In genomic region chr3:50337175-50337861, GRCh38 we compare ENCODE assay signal across 8 cellular contexts. TPM values are rescaled to one million over a fixed set of nuclear protein-coding genes. Genes with fewer than 3 reads are reported as not detected.
DNase-seq lines count a peak whose midpoint lies in the region; ATAC-seq, FAIRE-seq and TF ChIP-seq lines count a peak whose summit lies in the region.

No MANE protein-coding gene starts in this region.

- peak overlapping the region; percentile 87 for H3K4me3 ChIP-seq in adipocyte (ENCODE audit: low read length)

- no peaks in the 10 kb centered on the region for H3K27me3 ChIP-seq in adipocyte (replicated peaks; ENCODE audit: control insufficient read depth, insufficient read depth, low read length)

- no peak for TF ChIP-seq CTCF in type B pancreatic cell (conservative IDR thresholded peaks at IDR 0.05)

- peaks cover 61% of the 10 kb centered on the region for H3K4me1 ChIP-seq in adipocyte (ENCODE audit: control insufficient read depth, insufficient read depth, low read length)

- DNase-seq in GM12891 (ENCODE audit: insufficient read length, low spot score) (peak; percentile 98), NCI-H1417 treated with DMSO at 0.1 percent for 48 hours (lab: John Stamatoyannopoulos, UW) (peak; percentile 81), SW 1271 (lab: John Stamatoyannopoulos, UW) (peak; percentile 90 to 91), adipocyte (ENCODE audit: low read depth) (peak; percentile 100), cardiac septum (ENCODE audit: low spot score) (peak; percentile 100), pons (ENCODE audit: low spot score) (peak; percentile 97), type B pancreatic cell (ENCODE audit: extremely low spot score, unreplicated experiment) (peak; percentile 99)

- peak; percentile 99 for FAIRE-seq in GM12891 (lab: Jason Lieb, UNC)

- H3K9ac ChIP-seq in adipocyte (ENCODE audit: low read length): peak overlapping the region; percentile 89

- H3K27me3 Mint-ChIP-seq in type B pancreatic cell: peaks cover 35% of the 10 kb centered on the region

- intact Hi-C loops in cardiac septum (cut with DNase I): loop anchor here (5.0 kb wide), 1 partner anchor 35 kb away; the partner anchor contains the start of gene HYAL1

- peaks cover 25% of the 10 kb centered on the region for H3K4me1 Mint-ChIP-seq in type B pancreatic cell (ENCODE audit: unreplicated experiment)

- H3K9me3 ChIP-seq in adipocyte (ENCODE audit: control insufficient read depth, low read length): no peaks in the 10 kb centered on the region

- H3K9me3 Mint-ChIP-seq in type B pancreatic cell: no peaks in the 10 kb centered on the region

- peak overlapping the region; percentile 98 for H3K27ac Mint-ChIP-seq in type B pancreatic cell

- peaks cover under 1% of the 10 kb centered on the region for H3K36me3 ChIP-seq in adipocyte (ENCODE audit: control insufficient read depth, insufficient read depth, low read length, severe bottlenecking)

- ATAC-seq in HG02798 (IDR thresholded peaks at IDR 0.05; ENCODE audit: poor library complexity, unreplicated experiment): peak; percentile 87

- peak; percentile 50 for TF ChIP-seq POLR2A in GM12891 (IDR thresholded peaks at IDR 0.05; ENCODE audit: low read depth, low read length)

- H3K36me3 Mint-ChIP-seq in type B pancreatic cell: peaks cover 4% of the 10 kb centered on the region

- peak overlapping the region; percentile 98 for H3K4me3 Mint-ChIP-seq in type B pancreatic cell

TF ChIP-seq in GM12891, 5 proteins besides CTCF, POLR2A, EP300 and RAD21:
- TF ChIP-seq SPI1 (IDR thresholded peaks at IDR 0.05; ENCODE audit: low read depth, low read length) (no peak), POLR2AphosphoS5 (IDR thresholded peaks at IDR 0.05; ENCODE audit: low read depth, low read length) (peak; percentile 85)
TF ChIP-seq in GM12891: peak in this region for 1.

RNA-seq across cellular contexts. Expression of gene RASSF1, which starts 3.3 kb away (rescaled TPM):
- polyA plus RNA-seq in GM12891 (2012; ENCODE audit: low read depth, missing spikeins): 29.0 TPM
- total RNA-seq in cardiac septum: 11.0 TPM
- 13.7 and 13.8 TPM in 2 replicates for total RNA-seq in type B pancreatic cell (ENCODE audit: low replicate concordance)

RNA-seq across cellular contexts. Expression of gene ZMYND10, which starts 8.2 kb away (rescaled TPM):
- polyA plus RNA-seq in GM12891 (2012; ENCODE audit: low read depth, missing spikeins): 0.18 TPM
- total RNA-seq in cardiac septum (0.35 TPM), type B pancreatic cell (ENCODE audit: low replicate concordance) (1.8 and 13.4 TPM in 2 replicates)

RNA-seq across cellular contexts. Expression of gene TUSC2, which starts 9.3 kb away (rescaled TPM):
- polyA plus RNA-seq in GM12891 (2012; ENCODE audit: low read depth, missing spikeins): 23.8 TPM
- total RNA-seq in cardiac septum (24.5 TPM), type B pancreatic cell (ENCODE audit: low replicate concordance) (24.9 and 39.0 TPM in 2 replicates)

RNA-seq across cellular contexts. Expression of gene NPRL2, which starts 13.3 kb away (rescaled TPM):
- polyA plus RNA-seq in GM12891 (2012; ENCODE audit: low read depth, missing spikeins): 21.8 TPM
- 19.1 TPM for total RNA-seq in cardiac septum
- 20.3 and 27.9 TPM in 2 replicates for total RNA-seq in type B pancreatic cell (ENCODE audit: low replicate concordance)

RNA-seq across cellular contexts. Expression of gene CYB561D2, which starts 13.3 kb away (rescaled TPM):
- 14.5 TPM for polyA plus RNA-seq in GM12891 (2012; ENCODE audit: low read depth, missing spikeins)
- total RNA-seq in cardiac septum (6.4 TPM), type B pancreatic cell (ENCODE audit: low replicate concordance) (10.1 and 15.9 TPM in 2 replicates)

Comparison
In these comparisons a context has a peak if more than half of its experiments do, and no peak if none do; other contexts are left out.
1. Peak in every context shown above with its lines: DNase-seq, ATAC-seq and H3K4me3 ChIP-seq.